9 cellular contexts compared by ENCODE assay signal in the genomic region with DNA sequence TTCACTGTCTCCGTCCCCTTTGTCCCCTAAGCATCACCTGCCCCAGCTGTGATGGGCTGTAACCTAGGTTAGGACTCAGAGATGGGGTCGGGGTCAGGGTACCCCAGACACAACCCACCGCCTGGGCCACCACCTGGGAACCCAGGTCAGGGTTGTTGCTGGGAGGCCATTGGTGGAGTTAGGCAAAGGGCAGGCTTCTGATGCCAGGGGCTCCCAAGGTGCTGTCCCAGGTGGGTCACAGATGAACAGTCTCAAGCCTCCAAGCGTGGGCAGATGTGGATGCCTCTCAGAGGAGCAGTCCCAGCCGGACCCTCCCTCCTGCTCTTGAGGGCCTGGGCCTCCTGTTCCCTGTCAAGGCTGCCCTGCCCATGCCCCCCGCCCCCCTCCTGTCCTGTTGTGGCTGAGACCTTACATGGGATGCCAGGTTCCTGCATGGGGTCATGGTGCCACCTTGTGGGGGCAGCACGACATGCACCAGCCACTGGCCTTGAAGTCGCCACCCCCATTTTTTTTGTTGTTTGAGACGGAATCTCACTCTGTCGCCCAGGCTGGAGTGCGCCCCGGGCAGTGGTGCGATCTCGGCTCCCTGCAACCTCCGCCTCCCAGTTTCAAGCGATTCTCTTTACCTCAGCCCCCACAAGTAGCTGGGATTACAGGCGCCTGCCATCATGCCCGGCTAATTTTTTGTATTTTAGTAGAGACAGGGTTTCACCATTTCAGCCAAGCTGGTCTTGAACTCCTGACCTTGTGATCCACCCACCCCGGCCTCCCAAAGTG. TPM values are rescaled to one million over a fixed set of nuclear protein-coding genes. Genes with fewer than 3 reads are reported as not detected.
A peak's percentile ranks its signal among the peaks of the same experiment; 100 is the strongest.
DNase-seq lines count a peak whose midpoint lies in the region; TF ChIP-seq lines count a peak whose summit lies in the region.
"Had no signal": no experiment of that assay in that cellular context is flagged by ENCODE, and none has a peak within 500 bp of the region (broad histone marks: within the 10 kb centered on the region; RNA-seq: fewer than 3 reads in every experiment).

No MANE protein-coding gene starts in this region.

- DNase-seq in CD14-positive monocyte (ENCODE audit: low spot score) (peak; percentile 74), HFF-Myc (ENCODE audit: extremely low read depth, low read depth) (no peak), adrenal gland (peak; percentile 53 to 80 (median 75)), right atrium auricular region (ENCODE audit: low spot score) (no peak), spleen (peak; percentile 88), KG1 (lab: John Stamatoyannopoulos, UW) (no peak), HuH-7.5 (ENCODE audit: low spot score) (no peak)

- H3F3A ChIP-seq in SU-DHL-6 (ENCODE audit: insufficient read depth), result peaks cover 14% of the 10 kb centered on the region

- peak; percentile 76 for TF ChIP-seq CTCF in CD14-positive monocyte (IDR thresholded peaks at IDR 0.05)
- TF ChIP-seq CTCF in HFF-Myc (IDR thresholded peaks at IDR 0.05; ENCODE audit: low read depth, low read length, missing control alignments), result peak; percentile 57
- TF ChIP-seq CTCF in SU-DHL-6 (IDR thresholded peaks at IDR 0.05; ENCODE audit: insufficient read depth, low read length, poor library complexity, severe bottlenecking), result peak; percentile 81
- peak; percentile 17 to 75 (median 58) for TF ChIP-seq CTCF in adrenal gland (IDR thresholded peaks at IDR 0.05)
- TF ChIP-seq CTCF in right atrium auricular region (IDR thresholded peaks at IDR 0.05), result peak; percentile 54 to 70
- peak; percentile 60 to 84 (median 73) for TF ChIP-seq CTCF in spleen (IDR thresholded peaks at IDR 0.05 in 8 of 11, conservative IDR thresholded peaks at IDR 0.05 in 3 of 11)

- H3K9ac ChIP-seq in SU-DHL-6 (ENCODE audit: low read length), result no peak overlapping the region

- H3K4me1 ChIP-seq in adrenal gland (replicated peaks in 1 of 2), result no peaks in the 10 kb centered on the region
- H3K4me1 ChIP-seq in right atrium auricular region, result no peaks in the 10 kb centered on the region
- H3K4me1 ChIP-seq in spleen, result peaks cover 0 to 12% (median 0%) of the 10 kb centered on the region in 6 donors

- no peak overlapping the region for H3K27ac ChIP-seq in SU-DHL-6 (ENCODE audit: low read depth, low read length)
- peak overlapping the region in 1 of 5 donors; percentile 20 for H3K27ac ChIP-seq in adrenal gland
- no peak overlapping the region for H3K27ac ChIP-seq in right atrium auricular region
- peak overlapping the region in 1 of 8 donors; percentile 31 for H3K27ac ChIP-seq in spleen

- 60 to 69% (median 64%) methylated on average over 16 to 19 of the region's 19 CpGs for WGBS in adrenal gland, 4 donors
- 63 to 78% (median 64%) methylated on average over 18 to 19 of the region's 19 CpGs for WGBS in spleen, 5 donors

- H3K9me3 ChIP-seq in SU-DHL-6 (ENCODE audit: insufficient read depth, low read length) (no peaks in the 10 kb centered on the region), adrenal gland (replicated peaks in 1 of 3) (no peaks in the 10 kb centered on the region), right atrium auricular region (no peaks in the 10 kb centered on the region), spleen (no peaks in the 10 kb centered on the region)

- H3K27ac Mint-ChIP-seq in CD14-positive monocyte, result peak overlapping the region in 5 of 7 donors; percentile 33 to 87 (median 63)

- H3K4me1 Mint-ChIP-seq in CD14-positive monocyte, result peaks cover 9% of the 10 kb centered on the region

- no peaks in the 10 kb centered on the region for H4K20me1 ChIP-seq in SU-DHL-6 (ENCODE audit: low read depth, low read length)

- no peaks in the 10 kb centered on the region for H3K79me2 ChIP-seq in SU-DHL-6 (ENCODE audit: insufficient read depth, low read length)

- TF ChIP-seq POLR2A in adrenal gland (IDR thresholded peaks at IDR 0.05), result no peak
- TF ChIP-seq POLR2A in spleen (IDR thresholded peaks at IDR 0.05), result no peak

- no peaks in the 10 kb centered on the region for H3K9me2 ChIP-seq in SU-DHL-6 (replicated peaks; ENCODE audit: insufficient read depth, low read length)

- no peaks in the 10 kb centered on the region for H3K27me3 ChIP-seq in SU-DHL-6 (ENCODE audit: low read length)
- no peaks in the 10 kb centered on the region for H3K27me3 ChIP-seq in adrenal gland
- H3K27me3 ChIP-seq in right atrium auricular region, result no peaks in the 10 kb centered on the region
- no peaks in the 10 kb centered on the region for H3K27me3 ChIP-seq in spleen (replicated peaks in 1 of 7)

- peaks cover 47 to 74% of the 10 kb centered on the region in 2 donors for H3K36me3 Mint-ChIP-seq in CD14-positive monocyte

- H3K36me3 ChIP-seq in SU-DHL-6 (ENCODE audit: low read length) (peaks cover 4% of the 10 kb centered on the region; the same call in 1 of the 2 replicates), adrenal gland (replicated peaks in 1 of 2) (peaks cover 0 to 70% of the 10 kb centered on the region in 2 donors), right atrium auricular region (peaks cover 53% of the 10 kb centered on the region), spleen (peaks cover 0 to 100% (median 67%) of the 10 kb centered on the region in 6 donors)

- H3K4me3 Mint-ChIP-seq in CD14-positive monocyte, result no peak overlapping the region

- intact Hi-C loops in CD14-positive monocyte (cut with micrococcal nuclease) (loop anchor here in 1 of 2 donors (2.0 kb wide), 1 partner anchor 102 kb away; no protein-coding TSS in a partner anchor), adrenal gland (cut with DNase I) (no loop called here), spleen (cut with DNase I; ENCODE audit: low total_unique reads) (no loop called here)

- H3K9me3 Mint-ChIP-seq in CD14-positive monocyte, result peaks cover 0 to 2% (median 0%) of the 10 kb centered on the region in 7 donors

- H2AFZ ChIP-seq in SU-DHL-6 (ENCODE audit: low read depth, low read length, severe bottlenecking), result no peak overlapping the region

- no peak overlapping the region for H3K4me3 ChIP-seq in HFF-Myc (replicated peaks; ENCODE audit: low read depth, low read length)
- no peak overlapping the region for H3K4me3 ChIP-seq in SU-DHL-6 (ENCODE audit: insufficient read depth, low read length, poor library complexity, severe bottlenecking)
- no peak overlapping the region for H3K4me3 ChIP-seq in adrenal gland
- H3K4me3 ChIP-seq in right atrium auricular region, result no peak overlapping the region
- H3K4me3 ChIP-seq in spleen, result no peak overlapping the region

- H3K27me3 Mint-ChIP-seq in CD14-positive monocyte (ENCODE audit: low read depth in 3 of 3), result no peaks in the 10 kb centered on the region

- no peak overlapping the region for H3K4me2 ChIP-seq in SU-DHL-6 (ENCODE audit: low read depth, low read length, poor library complexity, severe bottlenecking)

RNA-seq across cellular contexts. Expression of gene GATD1, which starts 12.1 kb away (rescaled TPM):
- 1 to 10 TPM; 4.5 to 4.6 TPM for polyA plus RNA-seq in CD14-positive monocyte
- total RNA-seq in adrenal gland, result 100 to 1,000 TPM in 4 of 8 donors, 10 to 100 TPM in 4; 43.3 to 156 (median 96.9) TPM
- 100 to 1,000 TPM in 1 of 3 donors, 10 to 100 TPM in 2; 20.3 to 176 (median 49.3) TPM for polyA plus RNA-seq in adrenal gland
- total RNA-seq in right atrium auricular region, result 10 to 100 TPM; 13.3 to 29.8 TPM
- 10 to 100 TPM; 26.0 to 56.4 (median 50.9) TPM for total RNA-seq in spleen
- polyA plus RNA-seq in spleen, result 10 to 100 TPM; 13.9 to 44.5 (median 17.4) TPM

RNA-seq across cellular contexts. Expression of gene TALDO1, which starts 17.9 kb away (rescaled TPM):
- polyA plus RNA-seq in CD14-positive monocyte, result 1,000 to 10,000 TPM; 1,224 to 1,249 TPM
- total RNA-seq in adrenal gland, result 100 to 1,000 TPM; 133 to 167 (median 153) TPM
- polyA plus RNA-seq in adrenal gland, result 100 to 1,000 TPM in 2 of 3 donors, 10 to 100 TPM in 1; 64.3 to 117 (median 100) TPM
- 100 to 1,000 TPM in 1 of 2 donors, 10 to 100 TPM in 1; 90.3 to 111 TPM for total RNA-seq in right atrium auricular region
- 100 to 1,000 TPM; 160 to 292 (median 229) TPM for total RNA-seq in spleen
- 100 to 1,000 TPM; 108 to 177 (median 125) TPM for polyA plus RNA-seq in spleen

RNA-seq across cellular contexts. Expression of gene CEND1, which starts 24.7 kb away (rescaled TPM):
- polyA plus RNA-seq in CD14-positive monocyte (not detected), adrenal gland (10 to 100 TPM in 1 of 3 donors, 1 to 10 TPM in 2; 1.6 to 14.5 (median 4.2) TPM), spleen (under 1 TPM in 2 of 3 donors, not detected in 1; 0.29 to 0.42 TPM)
- total RNA-seq in adrenal gland (1 to 10 TPM in 3 of 8 donors, under 1 TPM in 1, not detected in 4; 0.42 to 4.9 (median 3.0) TPM), right atrium auricular region (1 to 10 TPM in 1 of 2 donors, not detected in 1; 1.1 TPM), spleen (under 1 TPM in 1 of 7 donors, not detected in 6; 0.42 TPM)
- total RNA-seq: skeletal muscle tissue had no signal

RNA-seq across cellular contexts. Expression of gene SLC25A22, which starts 32.9 kb away (rescaled TPM):
- 1 to 10 TPM; 4.4 to 5.6 TPM for polyA plus RNA-seq in CD14-positive monocyte
- 10 to 100 TPM in 7 of 8 donors, 1 to 10 TPM in 1; 8.2 to 41.3 (median 17.6) TPM for total RNA-seq in adrenal gland
- polyA plus RNA-seq in adrenal gland, result 10 to 100 TPM in 2 of 3 donors, 1 to 10 TPM in 1; 7.7 to 18.8 (median 14.0) TPM
- total RNA-seq in right atrium auricular region, result 1 to 10 TPM; 2.7 to 5.6 TPM
- total RNA-seq in spleen, result 10 to 100 TPM in 6 of 7 donors, 1 to 10 TPM in 1; 8.9 to 23.2 (median 14.5) TPM
- polyA plus RNA-seq in spleen, result 10 to 100 TPM in 1 of 3 donors, 1 to 10 TPM in 2; 6.3 to 14.5 (median 8.5) TPM

RNA-seq across cellular contexts. Expression of gene PIDD1, which starts 39.8 kb away (rescaled TPM):
- polyA plus RNA-seq in CD14-positive monocyte (1 to 10 TPM; 1.6 to 2.6 TPM), adrenal gland (100 to 1,000 TPM in 1 of 3 donors, 10 to 100 TPM in 1, under 1 TPM in 1; 0.93 to 110 (median 51.7) TPM), spleen (10 to 100 TPM; 16.8 to 42.7 (median 32.8) TPM)
- total RNA-seq in adrenal gland (10 to 100 TPM in 4 of 8 donors, 1 to 10 TPM in 4; 5.9 to 28.8 (median 12.4) TPM), right atrium auricular region (10 to 100 TPM in 1 of 2 donors, 1 to 10 TPM in 1; 6.0 to 12.1 TPM), spleen (10 to 100 TPM; 18.1 to 26.4 (median 19.3) TPM)

Comparison
In these comparisons a context has a peak if more than half of its experiments do, and no peak if none do; other contexts are left out.
1. DNase-seq: peak in CD14-positive monocyte (single experiment), adrenal gland (7 of 7) and spleen (single experiment); none in HFF-Myc (single experiment), right atrium auricular region (single experiment), KG1 (single experiment) and HuH-7.5 (single experiment).
2. Peak in every context shown above with its lines, with median percentiles within 50 percentile points of each other: CTCF ChIP-seq.